8 cellular contexts compared by ENCODE assay signal in the genomic region with DNA sequence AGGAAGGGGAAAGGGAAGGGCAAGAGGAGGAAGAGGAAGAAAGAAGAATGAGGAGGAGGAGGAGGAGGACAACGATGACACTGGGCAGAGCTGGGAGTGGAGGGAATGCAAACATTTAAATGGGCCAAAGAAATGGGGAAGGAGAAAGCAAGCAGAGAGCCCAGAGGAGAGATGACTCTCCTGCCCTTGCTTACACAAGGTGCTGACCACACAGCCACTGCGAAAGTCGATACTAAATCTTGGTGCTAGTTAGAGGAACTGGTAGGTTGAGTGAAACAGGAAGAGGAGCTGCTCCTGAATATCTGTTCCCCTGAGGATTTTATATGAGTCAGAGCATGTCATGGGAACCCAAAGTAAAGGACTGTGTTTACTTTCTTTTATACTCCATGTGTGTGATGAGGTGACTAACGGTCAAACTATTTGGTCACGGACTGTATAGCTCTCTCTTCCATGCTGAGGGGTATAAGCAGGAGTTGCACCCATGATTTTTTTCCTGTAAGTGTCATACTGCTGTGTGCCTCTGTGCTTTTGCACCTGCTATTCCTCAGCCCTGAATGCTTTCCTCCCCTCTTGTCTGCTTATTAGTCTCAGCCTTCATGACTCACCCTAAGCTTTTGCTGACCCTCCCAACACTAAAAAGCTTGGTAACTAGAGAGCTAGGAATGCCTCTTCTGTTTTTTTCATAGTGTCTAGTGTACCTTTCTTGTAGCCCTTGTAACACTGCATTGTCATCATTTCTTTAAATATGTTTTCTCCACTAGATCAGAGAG. TPM values are rescaled to one million over a fixed set of nuclear protein-coding genes. Genes with fewer than 3 reads are reported as not detected.
DNase-seq lines count a peak whose midpoint lies in the region; ATAC-seq and TF ChIP-seq lines count a peak whose summit lies in the region.

No MANE protein-coding gene starts in this region.

- H3K9me3 ChIP-seq in SK-N-SH (no peaks in the 10 kb centered on the region), gastroesophageal sphincter (no peaks in the 10 kb centered on the region), smooth muscle cell (replicated peaks; ENCODE audit: low read depth) (no peaks in the 10 kb centered on the region)

- 28% methylated on average over 5 of the region's 5 CpGs for WGBS in SK-N-SH (ENCODE audit: low lambda C conversion rate)
- 31 to 32% methylated on average over 3 to 5 of the region's 5 CpGs for WGBS in gastroesophageal sphincter (ENCODE audit: low coverage in 1 of 2), 2 donors
- WGBS in smooth muscle cell (ENCODE audit: low lambda C conversion rate): 8% methylated on average over 5 of the region's 5 CpGs

- H3F3A ChIP-seq in SK-N-SH (replicated peaks; ENCODE audit: insufficient read depth): peaks cover 14% of the 10 kb centered on the region
- H3F3A ChIP-seq in smooth muscle cell (ENCODE audit: low read depth): peaks cover 6% of the 10 kb centered on the region

- H3K4me3 ChIP-seq in SK-N-SH (ENCODE audit: low read depth in 2 of 2, low read length in 1 of 2) (no peak overlapping the region), gastroesophageal sphincter (no peak overlapping the region), smooth muscle cell (no peak overlapping the region)

- CTCF ChIA-PET in SK-N-SH (lab: Yijun Ruan, JAX): interaction anchor here (1.0 to 1.5 kb wide), 2 partner anchors 10 to 118 kb away, joined by 4 to 6 read pairs; partner anchors contain the start of gene PAQR8

- H3K27ac ChIP-seq in SK-N-SH (ENCODE audit: low read depth in 2 of 2, low read length in 1 of 2): peak overlapping the region in 1 of 2 experiments; percentile 72; a peak in 2 of 4 replicates
- peak overlapping the region in 3 of 4 donors; percentile 12 to 47 (median 25) for H3K27ac ChIP-seq in gastroesophageal sphincter
- peak overlapping the region; percentile 85 for H3K27ac ChIP-seq in smooth muscle cell (ENCODE audit: low read depth)

- H3K9me2 ChIP-seq in SK-N-SH: no peaks in the 10 kb centered on the region

- H3K27me3 ChIP-seq in SK-N-SH (ENCODE audit: insufficient read depth) (no peaks in the 10 kb centered on the region), gastroesophageal sphincter (no peaks in the 10 kb centered on the region), smooth muscle cell (ENCODE audit: low read depth) (no peaks in the 10 kb centered on the region)

- no peak for TF ChIP-seq EP300 in SK-N-SH (IDR thresholded peaks at IDR 0.05; ENCODE audit: borderline replicate concordance in 1 of 2, low read depth in 1 of 2, low read length in 1 of 2)
- TF ChIP-seq EP300 in gastroesophageal sphincter (IDR thresholded peaks at IDR 0.05): no peak

- H4K20me1 ChIP-seq in SK-N-SH (ENCODE audit: insufficient read depth) (no peaks in the 10 kb centered on the region), smooth muscle cell (ENCODE audit: low read depth) (no peaks in the 10 kb centered on the region)

- no peak for TF ChIP-seq POLR2A in gastroesophageal sphincter (IDR thresholded peaks at IDR 0.05)

- peak overlapping the region; percentile 31; the same call in 1 of the 2 replicates for H3K9ac ChIP-seq in SK-N-SH
- H3K9ac ChIP-seq in smooth muscle cell (ENCODE audit: low read depth): no peak overlapping the region

- ATAC-seq in GM21786 (IDR thresholded peaks at IDR 0.05; ENCODE audit: unreplicated experiment) (peak; percentile 94), gastroesophageal sphincter (peak; percentile 77)

- peaks cover 0 to 2% of the 10 kb centered on the region in 2 experiments; a peak in 1 of 4 replicates for H3K4me1 ChIP-seq in SK-N-SH (ENCODE audit: control insufficient read depth in 1 of 2, insufficient read depth in 2 of 2, low read depth in 1 of 2, low read length in 1 of 2)
- H3K4me1 ChIP-seq in gastroesophageal sphincter: peaks cover 0 to 8% (median 6%) of the 10 kb centered on the region in 3 donors
- peaks cover 11% of the 10 kb centered on the region for H3K4me1 ChIP-seq in smooth muscle cell (ENCODE audit: low read depth)

- POLR2A ChIA-PET in SK-N-SH (lab: Yijun Ruan, JAX): no interaction called here

- no peaks in the 10 kb centered on the region for H3K79me2 ChIP-seq in SK-N-SH (ENCODE audit: insufficient read depth)
- no peaks in the 10 kb centered on the region for H3K79me2 ChIP-seq in smooth muscle cell (ENCODE audit: low read depth)

- peak; percentile 74 for DNase-seq in NCI-H2107 treated with DMSO at 0.1 percent for 48 hours (lab: John Stamatoyannopoulos, UW; ENCODE audit: unreplicated experiment)
- DNase-seq in NCI-H2107 (lab: John Stamatoyannopoulos, UW): no peak
- peak; percentile 24 for DNase-seq in HuH-7 (ENCODE audit: low spot score)
- DNase-seq in SK-N-SH: no peak
- no peak for DNase-seq in smooth muscle cell (lab: John Stamatoyannopoulos, UW; ENCODE audit: unreplicated experiment)
- no peak for DNase-seq in activated CD8-positive, alpha-beta memory T cell treated with anti-CD3 and anti-CD28 coated beads, Interleukin-2, amount 50 U/mL, for 48 hours

- H3K36me3 ChIP-seq in SK-N-SH (replicated peaks in 1 of 2; ENCODE audit: control insufficient read depth in 1 of 2, insufficient read depth in 2 of 2, low read length in 1 of 2): no peaks in the 10 kb centered on the region
- no peaks in the 10 kb centered on the region for H3K36me3 ChIP-seq in gastroesophageal sphincter
- no peaks in the 10 kb centered on the region for H3K36me3 ChIP-seq in smooth muscle cell (ENCODE audit: low read depth)

- H3K4me2 ChIP-seq in SK-N-SH (peak overlapping the region; percentile 9), smooth muscle cell (peak overlapping the region; percentile 65)

- TF ChIP-seq RAD21 in SK-N-SH (IDR thresholded peaks at IDR 0.05; ENCODE audit: low read length): no peak

- H2AFZ ChIP-seq in SK-N-SH (ENCODE audit: low read depth) (0 out of 2 replicates have a peak overlapping the region, but pooled peaks have one; percentile 3), smooth muscle cell (ENCODE audit: low read depth) (no peak overlapping the region)

- TF ChIP-seq CTCF in SK-N-SH (IDR thresholded peaks at IDR 0.05) (no peak), gastroesophageal sphincter (IDR thresholded peaks at IDR 0.05) (no peak), smooth muscle cell (IDR thresholded peaks at IDR 0.05; ENCODE audit: borderline replicate concordance, insufficient read depth, poor library complexity, severe bottlenecking) (no peak)

TF ChIP-seq in SK-N-SH, 30 proteins besides CTCF, POLR2A, EP300 and RAD21:
- TF ChIP-seq, protein P1, sequence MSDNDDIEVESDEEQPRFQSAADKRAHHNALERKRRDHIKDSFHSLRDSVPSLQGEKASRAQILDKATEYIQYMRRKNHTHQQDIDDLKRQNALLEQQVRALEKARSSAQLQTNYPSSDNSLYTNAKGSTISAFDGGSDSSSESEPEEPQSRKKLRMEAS (IDR thresholded peaks at IDR 0.05; ENCODE audit: low read depth): peak; percentile 54; the same call in 1 of the 2 replicates
- TF ChIP-seq TCF12 (IDR thresholded peaks at IDR 0.05) (peak; percentile 64), JUND (IDR thresholded peaks at IDR 0.05) (peak; percentile 69), MEF2A (IDR thresholded peaks at IDR 0.05; ENCODE audit: borderline replicate concordance, low read depth) (no peak), RCOR1 (IDR thresholded peaks at IDR 0.05; ENCODE audit: low read length) (no peak), FOSL2 (IDR thresholded peaks at IDR 0.05; ENCODE audit: borderline replicate concordance, low read depth) (peak; percentile 76; the same call in 1 of the 2 replicates)
TF ChIP-seq in SK-N-SH: peak in this region for 4.

RNA-seq across cellular contexts. Expression of gene PAQR8, which starts 9.5 kb away (rescaled TPM):
- 2.3 and 2.4 TPM in 2 replicates for polyA plus RNA-seq in SK-N-SH (2012; rRNA removed)
- polyA plus RNA-seq in SK-N-SH (2012; cell fraction: cytosol; rRNA removed): 2.2 and 3.1 TPM in 2 replicates
- 0.55 and 0.86 TPM in 2 replicates for polyA plus RNA-seq in SK-N-SH (2012; cell fraction: nucleus; rRNA removed)
- total RNA-seq in gastroesophageal sphincter: 10 to 100 TPM in 3 of 4 donors, 1 to 10 TPM in 1; 8.6 to 21.1 (median 14.2) TPM
- total RNA-seq in smooth muscle cell: 6.1 and 8.4 TPM in 2 replicates
- polyA plus RNA-seq in smooth muscle cell: 4.3 and 7.8 TPM in 2 replicates

Comparison
In these comparisons a context has a peak if more than half of its experiments do, and no peak if none do; other contexts are left out.
1. DNase-seq: peak in NCI-H2107 treated with DMSO at 0.1 percent for 48 hours (single experiment) and HuH-7 (single experiment); none in NCI-H2107 (single experiment), SK-N-SH (single experiment), smooth muscle cell (single experiment) and activated CD8-positive, alpha-beta memory T cell treated with anti-CD3 and anti-CD28 coated beads, Interleukin-2, amount 50 U/mL, for 48 hours (single experiment).